14 cellular contexts compared by ENCODE assay signal in genomic region chr22:37130031-37130430, GRCh38. TPM values are rescaled to one million over a fixed set of nuclear protein-coding genes. Genes with fewer than 3 reads are reported as not detected.
DNase-seq lines count a peak whose midpoint lies in the region; ATAC-seq and TF ChIP-seq lines count a peak whose summit lies in the region.
"Had no signal": no experiment of that assay in that cellular context is flagged by ENCODE, and none has a peak within 500 bp of the region (broad histone marks: within the 10 kb centered on the region; RNA-seq: fewer than 3 reads in every experiment).

No MANE protein-coding gene starts in this region.

- peaks cover 3% of the 10 kb centered on the region for H3K4me1 ChIP-seq in CD4-positive, alpha-beta memory T cell (ENCODE audit: insufficient read depth, low read length)
- no peaks in the 10 kb centered on the region for H3K4me1 ChIP-seq in A673 (ENCODE audit: insufficient read depth, low read length, poor library complexity, severe bottlenecking)

- H3K36me3 ChIP-seq in CD4-positive, alpha-beta memory T cell (ENCODE audit: insufficient read depth, low read length), result peaks cover 59% of the 10 kb centered on the region
- no peaks in the 10 kb centered on the region for H3K36me3 ChIP-seq in A673 (ENCODE audit: insufficient read depth, low read length, poor library complexity, severe bottlenecking)

- no peak overlapping the region for H3K4me3 ChIP-seq in CD4-positive, alpha-beta memory T cell (ENCODE audit: low read length in 2 of 2)
- H3K4me3 ChIP-seq in A673 (ENCODE audit: low read depth, low read length, poor library complexity, severe bottlenecking), result no peak overlapping the region
- H3K4me3 ChIP-seq: GM23338 had no signal

- H3K36me3 Mint-ChIP-seq in activated CD8-positive, alpha-beta memory T cell treated with anti-CD3 and anti-CD28 coated beads, Interleukin-2, amount 10 ng/mL, durations not matched to agents 7 days and 5 days, result peaks cover 66% of the 10 kb centered on the region
- H3K36me3 Mint-ChIP-seq in CD4-positive, alpha-beta memory T cell, result peaks cover 40 to 75% of the 10 kb centered on the region in 2 donors
- peaks cover 40% of the 10 kb centered on the region for H3K36me3 Mint-ChIP-seq in activated naive CD8-positive, alpha-beta T cell treated with anti-CD3 and anti-CD28 coated beads for 36 hours
- H3K36me3 Mint-ChIP-seq in natural killer cell, result peaks cover 8% of the 10 kb centered on the region

- H3K4me1 Mint-ChIP-seq in activated CD8-positive, alpha-beta memory T cell treated with anti-CD3 and anti-CD28 coated beads, Interleukin-2, amount 10 ng/mL, durations not matched to agents 7 days and 5 days, result peaks cover 54% of the 10 kb centered on the region
- peaks cover 0 to 9% (median 6%) of the 10 kb centered on the region in 4 donors for H3K4me1 Mint-ChIP-seq in CD4-positive, alpha-beta memory T cell
- peaks cover 17% of the 10 kb centered on the region for H3K4me1 Mint-ChIP-seq in activated naive CD8-positive, alpha-beta T cell treated with anti-CD3 and anti-CD28 coated beads for 36 hours
- peaks cover 45 to 69% of the 10 kb centered on the region in 2 donors for H3K4me1 Mint-ChIP-seq in natural killer cell

- no peak for DNase-seq in activated CD8-positive, alpha-beta memory T cell treated with anti-CD3 and anti-CD28 coated beads, Interleukin-2, amount 10 ng/mL, durations not matched to agents 7 days and 5 days
- no peak for DNase-seq in activated CD8-positive, alpha-beta memory T cell treated with anti-CD3 and anti-CD28 coated beads for 24 hours
- DNase-seq in CD4-positive, alpha-beta memory T cell, result no peak
- no peak for DNase-seq in activated naive CD8-positive, alpha-beta T cell treated with anti-CD3 and anti-CD28 coated beads for 36 hours
- DNase-seq in natural killer cell (no peak), A673 (ENCODE audit: low spot score) (no peak), iPS-NIHi11 (ENCODE audit: low spot score) (no peak)
- DNase-seq: DND-41, GDM1, NCI-H1417 treated with DMSO at 0.1 percent for 48 hours, NCI-H2029, NCI-H524 had no signal

- no peaks in the 10 kb centered on the region for H3K27me3 ChIP-seq in CD4-positive, alpha-beta memory T cell (ENCODE audit: insufficient read depth, low read length)
- H3K27me3 ChIP-seq in A673 (replicated peaks; ENCODE audit: insufficient read depth, low read depth, low read length, poor library complexity), result no peaks in the 10 kb centered on the region

- no peak overlapping the region for H3K4me3 Mint-ChIP-seq in activated CD8-positive, alpha-beta memory T cell treated with anti-CD3 and anti-CD28 coated beads, Interleukin-2, amount 10 ng/mL, durations not matched to agents 7 days and 5 days
- H3K4me3 Mint-ChIP-seq in CD4-positive, alpha-beta memory T cell, result no peak overlapping the region
- H3K4me3 Mint-ChIP-seq in activated naive CD8-positive, alpha-beta T cell treated with anti-CD3 and anti-CD28 coated beads for 36 hours, result no peak overlapping the region
- H3K4me3 Mint-ChIP-seq in natural killer cell, result peak overlapping the region; percentile 40
- H3K4me3 Mint-ChIP-seq: GM23338 had no signal

- intact Hi-C loops in CD4-positive, alpha-beta memory T cell (cut with micrococcal nuclease), result no loop called here
- intact Hi-C loops in natural killer cell (cut with micrococcal nuclease) (no loop called here), A673 (cut with micrococcal nuclease; ENCODE audit: unreplicated experiment) (no loop called here)

- no peaks in the 10 kb centered on the region for H3K9me3 ChIP-seq in CD4-positive, alpha-beta memory T cell (ENCODE audit: control insufficient read depth in 1 of 2, low read length in 2 of 2)
- H3K9me3 ChIP-seq in A673 (ENCODE audit: low read depth, low read length, poor library complexity, severe bottlenecking), result no peaks in the 10 kb centered on the region

- CTCF ChIA-PET in activated CD8-positive, alpha-beta memory T cell treated with anti-CD3 and anti-CD28 coated beads, Interleukin-2, amount 10 ng/mL, durations not matched to agents 7 days and 5 days (lab: Charles Lee), result no interaction called here
- CTCF ChIA-PET in CD4-positive, alpha-beta memory T cell (lab: Charles Lee; ENCODE audit: partially characterized antibody), result interaction anchor here (0.6 kb wide), 1 partner anchor 94 kb away, joined by 4 read pairs; no protein-coding TSS in a partner anchor
- CTCF ChIA-PET in A673 (lab: Charles Lee), result no interaction called here

- no peak for ATAC-seq in activated CD8-positive, alpha-beta memory T cell treated with anti-CD3 and anti-CD28 coated beads, Interleukin-2, amount 10 ng/mL, durations not matched to agents 7 days and 5 days
- ATAC-seq in natural killer cell (no peak), GM19463 (IDR thresholded peaks at IDR 0.05; ENCODE audit: unreplicated experiment) (no peak)
- ATAC-seq: GM23338 had no signal

- BruUV-seq in A673 (replicated peaks; lab: Mats Ljungman, UMichigan), result no TSS peak

- no peak overlapping the region for H3K27ac ChIP-seq in CD4-positive, alpha-beta memory T cell (ENCODE audit: low read depth, low read length)
- no peak overlapping the region for H3K27ac ChIP-seq in A673 (ENCODE audit: low read depth, low read length, poor library complexity, severe bottlenecking)

- TF ChIP-seq CTCF in natural killer cell (IDR thresholded peaks at IDR 0.05) (no peak), A673 (conservative IDR thresholded peaks at IDR 0.05; ENCODE audit: low read depth, low read length) (no peak)

- POLR2A ChIA-PET in CD4-positive, alpha-beta memory T cell (lab: Charles Lee; ENCODE audit: partially characterized antibody), result interaction anchor here (1.0 to 1.1 kb wide), 2 partner anchors 16 to 17 kb away, joined by 3 read pairs; no protein-coding TSS in a partner anchor
- POLR2A ChIA-PET in A673 (lab: Charles Lee; ENCODE audit: low non-redundant PET), result no interaction called here

- H3K9me3 Mint-ChIP-seq in activated CD8-positive, alpha-beta memory T cell treated with anti-CD3 and anti-CD28 coated beads, Interleukin-2, amount 10 ng/mL, durations not matched to agents 7 days and 5 days (ENCODE audit: low read depth), result no peaks in the 10 kb centered on the region
- peaks cover 0 to 3% (median 0%) of the 10 kb centered on the region in 8 donors for H3K9me3 Mint-ChIP-seq in CD4-positive, alpha-beta memory T cell
- no peaks in the 10 kb centered on the region for H3K9me3 Mint-ChIP-seq in activated naive CD8-positive, alpha-beta T cell treated with anti-CD3 and anti-CD28 coated beads for 36 hours
- H3K9me3 Mint-ChIP-seq in natural killer cell, result no peaks in the 10 kb centered on the region
- H3K9me3 Mint-ChIP-seq: GM23338 had no signal

- H3K27me3 Mint-ChIP-seq in activated CD8-positive, alpha-beta memory T cell treated with anti-CD3 and anti-CD28 coated beads, Interleukin-2, amount 10 ng/mL, durations not matched to agents 7 days and 5 days, result no peaks in the 10 kb centered on the region
- H3K27me3 Mint-ChIP-seq in CD4-positive, alpha-beta memory T cell, result no peaks in the 10 kb centered on the region
- no peaks in the 10 kb centered on the region for H3K27me3 Mint-ChIP-seq in activated naive CD8-positive, alpha-beta T cell treated with anti-CD3 and anti-CD28 coated beads for 36 hours
- H3K27me3 Mint-ChIP-seq in natural killer cell (ENCODE audit: low read depth in 2 of 2), result no peaks in the 10 kb centered on the region

- peak overlapping the region; percentile 20 for H3K27ac Mint-ChIP-seq in activated CD8-positive, alpha-beta memory T cell treated with anti-CD3 and anti-CD28 coated beads, Interleukin-2, amount 10 ng/mL, durations not matched to agents 7 days and 5 days
- peak overlapping the region in 5 of 7 donors; percentile 15 to 89 (median 57) for H3K27ac Mint-ChIP-seq in CD4-positive, alpha-beta memory T cell
- peak overlapping the region; percentile 65 for H3K27ac Mint-ChIP-seq in activated naive CD8-positive, alpha-beta T cell treated with anti-CD3 and anti-CD28 coated beads for 36 hours
- peak overlapping the region; percentile 77 to 99 for H3K27ac Mint-ChIP-seq in natural killer cell
- H3K27ac Mint-ChIP-seq: GM23338 had no signal

RNA-seq across cellular contexts. Expression of gene IL2RB, which starts 19.7 kb away (rescaled TPM):
- 100 to 1,000 TPM; 376 to 468 TPM for total RNA-seq in activated CD8-positive, alpha-beta memory T cell treated with anti-CD3 and anti-CD28 coated beads, Interleukin-2, amount 10 ng/mL, durations not matched to agents 7 days and 5 days
- 10 to 100 TPM; 55.4 to 63.8 TPM for total RNA-seq in CD4-positive, alpha-beta memory T cell
- polyA plus RNA-seq in CD4-positive, alpha-beta memory T cell, result 100 to 1,000 TPM in 1 of 2 donors, 10 to 100 TPM in 1; 37.6 to 107 TPM
- total RNA-seq in activated naive CD8-positive, alpha-beta T cell treated with anti-CD3 and anti-CD28 coated beads for 36 hours, result 100 to 1,000 TPM; 148 to 149 TPM
- total RNA-seq in natural killer cell (1,000 to 10,000 TPM in 2 of 3 donors, 100 to 1,000 TPM in 1; 905 to 1,386 (median 1,021) TPM), A673 (2021) (0.97 and 1.5 TPM in 2 replicates)

RNA-seq across cellular contexts. Expression of gene TMPRSS6, which starts 20.5 kb away (rescaled TPM):
- 1 to 10 TPM; 1.3 to 3.3 TPM for total RNA-seq in activated CD8-positive, alpha-beta memory T cell treated with anti-CD3 and anti-CD28 coated beads, Interleukin-2, amount 10 ng/mL, durations not matched to agents 7 days and 5 days
- total RNA-seq in CD4-positive, alpha-beta memory T cell, result under 1 TPM; 0.61 to 0.90 TPM
- not detected for polyA plus RNA-seq in CD4-positive, alpha-beta memory T cell
- total RNA-seq in activated naive CD8-positive, alpha-beta T cell treated with anti-CD3 and anti-CD28 coated beads for 36 hours, result 1 to 10 TPM; 1.8 to 2.0 TPM
- 1 to 10 TPM; 1.1 to 4.7 (median 3.4) TPM for total RNA-seq in natural killer cell
- total RNA-seq in A673 (2021), result not detected in 2 replicates
- total RNA-seq: GM23338 had no signal

RNA-seq across cellular contexts. Expression of gene C1QTNF6, which starts 58.0 kb away (rescaled TPM):
- 1 to 10 TPM; 6.7 to 7.4 TPM for total RNA-seq in activated CD8-positive, alpha-beta memory T cell treated with anti-CD3 and anti-CD28 coated beads, Interleukin-2, amount 10 ng/mL, durations not matched to agents 7 days and 5 days
- total RNA-seq in CD4-positive, alpha-beta memory T cell, result 10 to 100 TPM; 23.1 to 24.8 TPM
- polyA plus RNA-seq in CD4-positive, alpha-beta memory T cell, result under 1 TPM; 0.49 to 0.89 TPM
- 1 to 10 TPM; 2.7 to 3.2 TPM for total RNA-seq in activated naive CD8-positive, alpha-beta T cell treated with anti-CD3 and anti-CD28 coated beads for 36 hours
- 10 to 100 TPM in 1 of 3 donors, 1 to 10 TPM in 2; 6.0 to 10.3 (median 6.7) TPM for total RNA-seq in natural killer cell
- total RNA-seq in A673 (2021), result 6.3 and 8.6 TPM in 2 replicates

Comparison
In these comparisons a context has a peak if more than half of its experiments do, and no peak if none do; other contexts are left out.
1. H3K27ac Mint-ChIP-seq: peak in every context shown above with its lines; median percentile 88 in natural killer cell; 65 in activated naive CD8-positive, alpha-beta T cell treated with anti-CD3 and anti-CD28 coated beads for 36 hours; 57 in CD4-positive, alpha-beta memory T cell; 20 in activated CD8-positive, alpha-beta memory T cell treated with anti-CD3 and anti-CD28 coated beads, Interleukin-2, amount 10 ng/mL, durations not matched to agents 7 days and 5 days.
2. RNA of gene IL2RB, which starts 19.7 kb away (total RNA-seq): 905 to 1,386 TPM in natural killer cell, 376 to 468 TPM in activated CD8-positive, alpha-beta memory T cell treated with anti-CD3 and anti-CD28 coated beads, Interleukin-2, amount 10 ng/mL, durations not matched to agents 7 days and 5 days, 148 to 149 TPM in activated naive CD8-positive, alpha-beta T cell treated with anti-CD3 and anti-CD28 coated beads for 36 hours and 55.4 to 63.8 TPM in CD4-positive, alpha-beta memory T cell; 0.97 to 1.5 TPM in A673; every median in the first group is over 10 times any median in the second.